ENCODE assay signal across 8 cellular contexts in genomic region chrX:125205918-125206665, GRCh38.
DNase-seq lines count a peak whose midpoint lies in the region; ATAC-seq and TF ChIP-seq lines count a peak whose summit lies in the region.

No MANE protein-coding gene starts in this region.

- peaks cover 6% of the 10 kb centered on the region for H3K27me3 ChIP-seq in transverse colon

- DNase-seq in activated naive CD4-positive, alpha-beta T cell treated with anti-CD3 and anti-CD28 coated beads, Interleukin-2, amount 50 U/mL, for 16 hours = no peak
- peak; percentile 27 for DNase-seq in activated naive CD8-positive, alpha-beta T cell treated with anti-CD3 and anti-CD28 coated beads, Interleukin-2, amount 10 ng/mL, durations not matched to agents 7 days and 5 days
- DNase-seq in kidney tubule cell (ENCODE audit: low spot score) = peak; percentile 61
- DNase-seq in transverse colon = no peak
- no peak for DNase-seq in hippocampal formation (lab: John Stamatoyannopoulos, UW)
- DNase-seq in retina = no peak

- no peak for TF ChIP-seq CTCF in transverse colon (IDR thresholded peaks at IDR 0.05)

- TF ChIP-seq POLR2A in transverse colon (IDR thresholded peaks at IDR 0.05) = no peak

- H3K9me3 ChIP-seq in transverse colon = no peaks in the 10 kb centered on the region

- peak overlapping the region in 3 of 4 donors; percentile 23 to 44 (median 26) for H3K4me3 ChIP-seq in transverse colon

- no peaks in the 10 kb centered on the region for H3K36me3 Mint-ChIP-seq in activated naive CD4-positive, alpha-beta T cell treated with anti-CD3 and anti-CD28 coated beads, Interleukin-2, amount 50 U/mL, for 24 hours
- H3K36me3 Mint-ChIP-seq in activated naive CD8-positive, alpha-beta T cell treated with anti-CD3 and anti-CD28 coated beads, Interleukin-2, amount 10 ng/mL, durations not matched to agents 7 days and 5 days = no peaks in the 10 kb centered on the region

- no peak for ATAC-seq in activated naive CD8-positive, alpha-beta T cell treated with anti-CD3 and anti-CD28 coated beads, Interleukin-2, amount 10 ng/mL, durations not matched to agents 7 days and 5 days (ENCODE audit: low read depth)
- no peak for ATAC-seq in HG02610 (IDR thresholded peaks at IDR 0.05; ENCODE audit: unreplicated experiment)

- no peaks in the 10 kb centered on the region for H3K36me3 ChIP-seq in transverse colon

- H3K27ac ChIP-seq in transverse colon = peak overlapping the region; percentile 28 to 78 (median 73)

- peaks cover 17% of the 10 kb centered on the region for H3K4me1 Mint-ChIP-seq in activated naive CD4-positive, alpha-beta T cell treated with anti-CD3 and anti-CD28 coated beads, Interleukin-2, amount 50 U/mL, for 24 hours
- H3K4me1 Mint-ChIP-seq in activated naive CD8-positive, alpha-beta T cell treated with anti-CD3 and anti-CD28 coated beads, Interleukin-2, amount 10 ng/mL, durations not matched to agents 7 days and 5 days = peaks cover 11% of the 10 kb centered on the region

- 46 to 74% methylated on average over 2 to 24 of the region's 25 CpGs for WGBS in transverse colon (ENCODE audit: low coverage in 1 of 2), 2 donors

- in situ Hi-C loops in transverse colon (cut with MboI; ENCODE audit: low pct_ligation_motif_present in 1 of 4, low pct_unique_long_range_greater_than_20kb in 1 of 4, low sequenced_read_pairs in 3 of 4) = no loop called here

- no peaks in the 10 kb centered on the region for H3K9me3 Mint-ChIP-seq in activated naive CD4-positive, alpha-beta T cell treated with anti-CD3 and anti-CD28 coated beads, Interleukin-2, amount 50 U/mL, for 24 hours
- H3K9me3 Mint-ChIP-seq in activated naive CD8-positive, alpha-beta T cell treated with anti-CD3 and anti-CD28 coated beads, Interleukin-2, amount 10 ng/mL, durations not matched to agents 7 days and 5 days = no peaks in the 10 kb centered on the region

- no peak overlapping the region for H3K27ac Mint-ChIP-seq in activated naive CD4-positive, alpha-beta T cell treated with anti-CD3 and anti-CD28 coated beads, Interleukin-2, amount 50 U/mL, for 24 hours
- H3K27ac Mint-ChIP-seq in activated naive CD8-positive, alpha-beta T cell treated with anti-CD3 and anti-CD28 coated beads, Interleukin-2, amount 10 ng/mL, durations not matched to agents 7 days and 5 days = no peak overlapping the region

- peak overlapping the region; percentile 77 for H3K4me3 Mint-ChIP-seq in activated naive CD4-positive, alpha-beta T cell treated with anti-CD3 and anti-CD28 coated beads, Interleukin-2, amount 50 U/mL, for 24 hours
- peak overlapping the region; percentile 84 for H3K4me3 Mint-ChIP-seq in activated naive CD8-positive, alpha-beta T cell treated with anti-CD3 and anti-CD28 coated beads, Interleukin-2, amount 10 ng/mL, durations not matched to agents 7 days and 5 days

- TF ChIP-seq EP300 in transverse colon (IDR thresholded peaks at IDR 0.05; ENCODE audit: low read depth) = no peak

- H3K27me3 Mint-ChIP-seq in activated naive CD4-positive, alpha-beta T cell treated with anti-CD3 and anti-CD28 coated beads, Interleukin-2, amount 50 U/mL, for 24 hours = peaks cover 24% of the 10 kb centered on the region
- H3K27me3 Mint-ChIP-seq in activated naive CD8-positive, alpha-beta T cell treated with anti-CD3 and anti-CD28 coated beads, Interleukin-2, amount 10 ng/mL, durations not matched to agents 7 days and 5 days = peaks cover 43% of the 10 kb centered on the region

- intact Hi-C loops in transverse colon (cut with DNase I; ENCODE audit: low total_unique reads) = no loop called here

- no peaks in the 10 kb centered on the region for H3K4me1 ChIP-seq in transverse colon

- POLR2A ChIA-PET in activated naive CD8-positive, alpha-beta T cell treated with anti-CD3 and anti-CD28 coated beads, Interleukin-2, amount 10 ng/mL, durations not matched to agents 7 days and 5 days (lab: Charles Lee) = no interaction called here

Comparison
In these comparisons a context has a peak if more than half of its experiments do, and no peak if none do; other contexts are left out.
1. DNase-seq: peak in activated naive CD8-positive, alpha-beta T cell treated with anti-CD3 and anti-CD28 coated beads, Interleukin-2, amount 10 ng/mL, durations not matched to agents 7 days and 5 days (single experiment) and kidney tubule cell (single experiment); none in activated naive CD4-positive, alpha-beta T cell treated with anti-CD3 and anti-CD28 coated beads, Interleukin-2, amount 50 U/mL, for 16 hours (single experiment), transverse colon (single experiment), hippocampal formation (0 of 2) and retina (single experiment).